1 cellular context compared by ENCODE assay signal in the genomic region with DNA sequence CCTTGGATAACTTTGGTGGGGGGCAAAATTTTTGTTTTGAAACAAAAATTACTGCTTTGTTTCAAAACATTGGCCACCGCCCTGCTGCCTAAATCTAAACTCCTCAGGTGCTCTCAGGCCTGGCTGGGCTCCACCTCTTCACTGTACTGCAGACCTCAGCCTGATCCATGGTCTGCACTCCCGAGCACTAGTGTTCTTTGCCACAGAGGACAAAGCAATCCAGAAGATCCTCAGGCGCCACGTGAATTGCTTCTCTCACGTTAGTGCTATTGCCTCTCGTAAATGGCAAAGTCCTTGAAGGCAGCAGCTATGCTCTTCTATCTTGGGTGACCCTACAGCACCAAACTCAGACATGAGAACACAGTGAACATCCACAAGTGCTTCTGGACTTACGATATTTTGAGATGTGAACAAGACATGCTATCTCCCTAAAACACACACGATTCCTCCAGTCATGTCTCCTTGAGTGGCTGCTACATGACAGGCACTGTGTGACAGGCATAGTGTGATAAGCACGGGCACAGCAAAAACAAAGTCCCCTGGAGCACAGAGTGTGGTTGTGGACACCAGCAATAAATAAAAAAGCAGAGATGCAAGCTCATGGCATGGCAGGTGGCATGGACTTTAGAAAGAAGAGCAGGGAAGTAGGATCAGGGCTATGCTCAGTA.
TF ChIP-seq lines count a peak whose summit lies in the region.

No MANE protein-coding gene starts in this region.

TF ChIP-seq in K562, 482 proteins besides CTCF, POLR2A, EP300 and RAD21 (continued from another document):
- TF ChIP-seq ZNF274 (IDR thresholded peaks at IDR 0.05; ENCODE audit: borderline replicate concordance, low read depth, low read length) (no peak), TEAD4 (IDR thresholded peaks at IDR 0.05; ENCODE audit: low read length) (peak; percentile 58), TEAD4 (CRISPR knock-in tag; IDR thresholded peaks at IDR 0.05; ENCODE audit: borderline replicate concordance) (no peak), KAT2B (IDR thresholded peaks at IDR 0.05; ENCODE audit: low read depth, low read length) (no peak), MTA2 (IDR thresholded peaks at IDR 0.05; ENCODE audit: low read depth) (peak; percentile 41; the same call in 1 of the 2 replicates), NCOR1 (IDR thresholded peaks at IDR 0.05) (peak; percentile 61), CHD2 (IDR thresholded peaks at IDR 0.05; ENCODE audit: low read depth, low read length) (no peak), SRSF7 (optimal IDR thresholded peaks at IDR 0.05; ENCODE audit: low read depth, low read length) (no peak), ZNF764 (CRISPR knock-in tag; IDR thresholded peaks at IDR 0.05; ENCODE audit: low read depth) (no peak), CBFA2T2 (conservative IDR thresholded peaks at IDR 0.05) (peak; percentile 65), TAL1 (IDR thresholded peaks at IDR 0.05) (peak; percentile 70), BCL6 (CRISPR knock-in tag; IDR thresholded peaks at IDR 0.05) (no peak), CBFA2T3 (IDR thresholded peaks at IDR 0.05) (peak; percentile 80), ARID1B (IDR thresholded peaks at IDR 0.05) (peak; percentile 69), TCF3 (CRISPR knock-in tag; IDR thresholded peaks at IDR 0.05) (peak; percentile 84), MBD2 (IDR thresholded peaks at IDR 0.05; ENCODE audit: borderline replicate concordance, low read depth) (no peak)
- TF ChIP-seq, protein P1, sequence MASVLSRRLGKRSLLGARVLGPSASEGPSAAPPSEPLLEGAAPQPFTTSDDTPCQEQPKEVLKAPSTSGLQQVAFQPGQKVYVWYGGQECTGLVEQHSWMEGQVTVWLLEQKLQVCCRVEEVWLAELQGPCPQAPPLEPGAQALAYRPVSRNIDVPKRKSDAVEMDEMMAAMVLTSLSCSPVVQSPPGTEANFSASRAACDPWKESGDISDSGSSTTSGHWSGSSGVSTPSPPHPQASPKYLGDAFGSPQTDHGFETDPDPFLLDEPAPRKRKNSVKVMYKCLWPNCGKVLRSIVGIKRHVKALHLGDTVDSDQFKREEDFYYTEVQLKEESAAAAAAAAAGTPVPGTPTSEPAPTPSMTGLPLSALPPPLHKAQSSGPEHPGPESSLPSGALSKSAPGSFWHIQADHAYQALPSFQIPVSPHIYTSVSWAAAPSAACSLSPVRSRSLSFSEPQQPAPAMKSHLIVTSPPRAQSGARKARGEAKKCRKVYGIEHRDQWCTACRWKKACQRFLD (CRISPR knock-in tag; IDR thresholded peaks at IDR 0.05) = no peak
- TF ChIP-seq, protein P2, sequence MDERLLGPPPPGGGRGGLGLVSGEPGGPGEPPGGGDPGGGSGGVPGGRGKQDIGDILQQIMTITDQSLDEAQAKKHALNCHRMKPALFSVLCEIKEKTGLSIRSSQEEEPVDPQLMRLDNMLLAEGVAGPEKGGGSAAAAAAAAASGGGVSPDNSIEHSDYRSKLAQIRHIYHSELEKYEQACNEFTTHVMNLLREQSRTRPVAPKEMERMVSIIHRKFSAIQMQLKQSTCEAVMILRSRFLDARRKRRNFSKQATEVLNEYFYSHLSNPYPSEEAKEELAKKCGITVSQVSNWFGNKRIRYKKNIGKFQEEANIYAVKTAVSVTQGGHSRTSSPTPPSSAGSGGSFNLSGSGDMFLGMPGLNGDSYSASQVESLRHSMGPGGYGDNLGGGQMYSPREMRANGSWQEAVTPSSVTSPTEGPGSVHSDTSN (CRISPR knock-in tag; IDR thresholded peaks at IDR 0.05; ENCODE audit: low read depth) = no peak
- TF ChIP-seq, protein P2 (tag; conservative IDR thresholded peaks at IDR 0.05; ENCODE audit: low read depth) = peak; percentile 67
- TF ChIP-seq, protein P3, sequence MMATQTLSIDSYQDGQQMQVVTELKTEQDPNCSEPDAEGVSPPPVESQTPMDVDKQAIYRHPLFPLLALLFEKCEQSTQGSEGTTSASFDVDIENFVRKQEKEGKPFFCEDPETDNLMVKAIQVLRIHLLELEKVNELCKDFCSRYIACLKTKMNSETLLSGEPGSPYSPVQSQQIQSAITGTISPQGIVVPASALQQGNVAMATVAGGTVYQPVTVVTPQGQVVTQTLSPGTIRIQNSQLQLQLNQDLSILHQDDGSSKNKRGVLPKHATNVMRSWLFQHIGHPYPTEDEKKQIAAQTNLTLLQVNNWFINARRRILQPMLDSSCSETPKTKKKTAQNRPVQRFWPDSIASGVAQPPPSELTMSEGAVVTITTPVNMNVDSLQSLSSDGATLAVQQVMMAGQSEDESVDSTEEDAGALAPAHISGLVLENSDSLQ (IDR thresholded peaks at IDR 0.05) = peak; percentile 83
TF ChIP-seq in K562: peak in this region for 12.
